In the genomic region with DNA sequence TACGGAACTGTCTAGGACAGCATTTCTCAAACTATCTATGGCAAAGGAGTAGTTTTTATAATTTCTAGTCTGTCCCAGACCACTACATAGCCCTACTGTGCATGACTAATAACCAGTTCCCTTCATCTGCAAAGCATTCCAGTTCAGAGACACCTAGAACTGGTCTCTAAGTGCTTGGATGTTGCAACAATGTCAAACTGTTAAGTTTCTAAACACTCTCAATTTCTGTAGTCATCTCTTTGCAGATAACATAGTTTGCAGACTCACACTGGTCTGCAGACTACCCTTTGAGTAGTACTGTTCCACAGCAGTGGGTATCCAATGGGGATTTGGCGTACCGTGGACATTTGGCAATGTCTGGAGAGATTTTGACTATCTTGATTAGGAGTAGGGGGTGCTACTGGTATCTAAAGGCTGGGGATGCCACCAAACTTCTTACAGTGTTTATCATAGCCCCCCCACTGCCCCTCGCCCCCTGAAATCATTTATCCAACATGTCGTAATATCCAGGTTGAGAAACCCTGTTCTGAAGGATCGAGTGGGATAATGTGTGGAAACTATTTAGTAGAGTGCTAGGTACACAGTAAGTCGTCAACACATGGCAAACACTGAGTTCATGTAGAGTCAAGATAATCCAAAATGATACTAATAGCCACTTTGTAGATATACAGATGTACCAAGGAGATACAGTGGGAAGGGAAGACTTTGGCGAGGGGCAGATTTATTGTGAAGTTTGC, we compare ENCODE assay signal across 10 cellular contexts. TPM values are rescaled to one million over a fixed set of nuclear protein-coding genes. Genes with fewer than 3 reads are reported as not detected.
A peak's percentile ranks its signal among the peaks of the same experiment; 100 is the strongest.
DNase-seq lines count a peak whose midpoint lies in the region; ATAC-seq and TF ChIP-seq lines count a peak whose summit lies in the region.
"Had no signal": no experiment of that assay in that cellular context is flagged by ENCODE, and none has a peak within 500 bp of the region (broad histone marks: within the 10 kb centered on the region; RNA-seq: fewer than 3 reads in every experiment).

No MANE protein-coding gene starts in this region.

- no peaks in the 10 kb centered on the region for H3K9me3 Mint-ChIP-seq in activated naive CD4-positive, alpha-beta T cell treated with anti-CD3 and anti-CD28 coated beads for 36 hours
- H3K9me3 Mint-ChIP-seq in T-cell: no peaks in the 10 kb centered on the region
- no peaks in the 10 kb centered on the region for H3K9me3 Mint-ChIP-seq in stimulated activated memory B cell treated with anti-CD40 and anti-IgM and Interleukin-4, amounts not matched to agents 10 μg/mL and 1 μg/mL and 100 μg/mL, for 72 hours

- H3K27ac Mint-ChIP-seq in activated naive CD4-positive, alpha-beta T cell treated with anti-CD3 and anti-CD28 coated beads for 36 hours: no peak overlapping the region
- H3K27ac Mint-ChIP-seq in T-cell: peak overlapping the region in 1 of 2 donors; percentile 52
- H3K27ac Mint-ChIP-seq in stimulated activated memory B cell treated with anti-CD40 and anti-IgM and Interleukin-4, amounts not matched to agents 10 μg/mL and 1 μg/mL and 100 μg/mL, for 72 hours: no peak overlapping the region

- ATAC-seq in T-cell (replicated peaks in 1 of 4) (no peak), GM21737 (IDR thresholded peaks at IDR 0.05; ENCODE audit: unreplicated experiment) (no peak)
- no peak for ATAC-seq in stimulated activated memory B cell treated with anti-CD40 and anti-IgM and Interleukin-4, amounts not matched to agents 10 μg/mL and 1 μg/mL and 100 μg/mL, for 72 hours

- POLR2A ChIA-PET in T-cell (lab: Charles Lee): no interaction called here

- intact Hi-C loops in activated naive CD4-positive, alpha-beta T cell treated with anti-CD3 and anti-CD28 coated beads for 36 hours (cut with micrococcal nuclease): loop anchor here (5.0 kb wide), 1 partner anchor 334 kb away; a partner anchor contains a TSS

- TF ChIP-seq CTCF in fibroblast of the aortic adventitia (IDR thresholded peaks at IDR 0.05; ENCODE audit: insufficient read depth, low read length): no peak

- peak overlapping the region; percentile 81 for H3K4me3 ChIP-seq in fibroblast of the aortic adventitia (ENCODE audit: low read depth, low read length)

- CTCF ChIA-PET in activated naive CD4-positive, alpha-beta T cell treated with anti-CD3 and anti-CD28 coated beads for 36 hours (lab: Charles Lee): interaction anchor here (0.7 to 1.4 kb wide), 2 partner anchors 77 to 78 kb away, joined by 4 read pairs; a partner anchor contains a TSS
- CTCF ChIA-PET in T-cell (lab: Charles Lee): no interaction called here

- H3K27me3 Mint-ChIP-seq in activated naive CD4-positive, alpha-beta T cell treated with anti-CD3 and anti-CD28 coated beads for 36 hours (ENCODE audit: low read depth): no peaks in the 10 kb centered on the region
- no peaks in the 10 kb centered on the region for H3K27me3 Mint-ChIP-seq in T-cell
- H3K27me3 Mint-ChIP-seq in stimulated activated memory B cell treated with anti-CD40 and anti-IgM and Interleukin-4, amounts not matched to agents 10 μg/mL and 1 μg/mL and 100 μg/mL, for 72 hours: no peaks in the 10 kb centered on the region

- peak overlapping the region; percentile 36 for H3K4me3 Mint-ChIP-seq in activated naive CD4-positive, alpha-beta T cell treated with anti-CD3 and anti-CD28 coated beads for 36 hours
- peak overlapping the region; percentile 84 to 90 (median 87) for H3K4me3 Mint-ChIP-seq in T-cell
- peak overlapping the region; percentile 15 for H3K4me3 Mint-ChIP-seq in stimulated activated memory B cell treated with anti-CD40 and anti-IgM and Interleukin-4, amounts not matched to agents 10 μg/mL and 1 μg/mL and 100 μg/mL, for 72 hours

- H3K4me1 Mint-ChIP-seq in activated naive CD4-positive, alpha-beta T cell treated with anti-CD3 and anti-CD28 coated beads for 36 hours (ENCODE audit: low read depth): peaks cover 37% of the 10 kb centered on the region
- H3K4me1 Mint-ChIP-seq in T-cell: peaks cover 33 to 57% (median 50%) of the 10 kb centered on the region in 3 donors
- peaks cover 63% of the 10 kb centered on the region for H3K4me1 Mint-ChIP-seq in stimulated activated memory B cell treated with anti-CD40 and anti-IgM and Interleukin-4, amounts not matched to agents 10 μg/mL and 1 μg/mL and 100 μg/mL, for 72 hours

- no peak for DNase-seq in activated naive CD4-positive, alpha-beta T cell treated with anti-CD3 and anti-CD28 coated beads for 36 hours
- DNase-seq in activated naive CD4-positive, alpha-beta T cell treated with Interleukin-2 at 50 U/mL for 16 hours: no peak
- no peak for DNase-seq in T-cell
- DNase-seq in fibroblast of the aortic adventitia (ENCODE audit: low read depth): no peak
- DNase-seq in NCI-H345 treated with DMSO at 0.1 percent for 48 hours (lab: John Stamatoyannopoulos, UW; ENCODE audit: unreplicated experiment): no peak
- DNase-seq in activated effector memory CD4-positive, alpha-beta T cell treated with anti-CD3 and anti-CD28 coated beads, Interleukin-2, amount 50 U/mL, for 16 hours: no peak
- DNase-seq: effector memory CD4-positive, alpha-beta T cell; NCI-H1694 treated with DMSO at 0.1 percent for 48 hours had no signal

- peaks cover 4% of the 10 kb centered on the region for H3K36me3 Mint-ChIP-seq in activated naive CD4-positive, alpha-beta T cell treated with anti-CD3 and anti-CD28 coated beads for 36 hours (ENCODE audit: low read depth)
- H3K36me3 Mint-ChIP-seq in T-cell: peaks cover 14% of the 10 kb centered on the region
- peaks cover 16% of the 10 kb centered on the region for H3K36me3 Mint-ChIP-seq in stimulated activated memory B cell treated with anti-CD40 and anti-IgM and Interleukin-4, amounts not matched to agents 10 μg/mL and 1 μg/mL and 100 μg/mL, for 72 hours

RNA-seq across cellular contexts. Expression of a gene that starts 1.7 kb away (rescaled TPM):
- 10 to 100 TPM; 12.1 to 12.9 TPM for total RNA-seq in activated naive CD4-positive, alpha-beta T cell treated with anti-CD3 and anti-CD28 coated beads for 36 hours
- total RNA-seq in T-cell (10 to 100 TPM; 13.6 to 31.0 (median 28.5) TPM), fibroblast of the aortic adventitia (ENCODE audit: low replicate concordance) (10.3 and 11.9 TPM in 2 replicates)

RNA-seq across cellular contexts. Expression of a gene that starts 47.4 kb away (rescaled TPM):
- 10 to 100 TPM; 28.3 to 31.5 TPM for total RNA-seq in activated naive CD4-positive, alpha-beta T cell treated with anti-CD3 and anti-CD28 coated beads for 36 hours
- total RNA-seq in T-cell (10 to 100 TPM; 63.8 to 87.0 (median 76.8) TPM), fibroblast of the aortic adventitia (ENCODE audit: low replicate concordance) (66.6 and 91.5 TPM in 2 replicates)

RNA-seq across cellular contexts. Expression of a gene that starts 50.5 kb away (rescaled TPM):
- total RNA-seq in activated naive CD4-positive, alpha-beta T cell treated with anti-CD3 and anti-CD28 coated beads for 36 hours: 10 to 100 TPM; 40.2 to 41.6 TPM
- total RNA-seq in T-cell: 100 to 1,000 TPM in 4 of 5 donors, 10 to 100 TPM in 1; 96.7 to 132 (median 108) TPM
- total RNA-seq in fibroblast of the aortic adventitia (ENCODE audit: low replicate concordance): 23.6 and 50.8 TPM in 2 replicates

Comparison
In these comparisons a context has a peak if more than half of its experiments do, and no peak if none do; other contexts are left out.
1. H3K4me3 Mint-ChIP-seq: peak in every context shown above with its lines; median percentile 87 in T-cell; 36 in activated naive CD4-positive, alpha-beta T cell treated with anti-CD3 and anti-CD28 coated beads for 36 hours; 15 in stimulated activated memory B cell treated with anti-CD40 and anti-IgM and Interleukin-4, amounts not matched to agents 10 μg/mL and 1 μg/mL and 100 μg/mL, for 72 hours.